In genomic region chr1:223811634-223812101, GRCh38 we compare ENCODE assay signal across 8 cellular contexts. TPM values are rescaled to one million over a fixed set of nuclear protein-coding genes. Genes with fewer than 3 reads are reported as not detected.
A peak's percentile ranks its signal among the peaks of the same experiment; 100 is the strongest.
DNase-seq lines count a peak whose midpoint lies in the region; ATAC-seq and TF ChIP-seq lines count a peak whose summit lies in the region.

No MANE protein-coding gene starts in this region.

- no peak for DNase-seq in CD14-positive monocyte (ENCODE audit: low spot score)
- DNase-seq in GM23338 (ENCODE audit: low spot score): peak; percentile 51
- peak; percentile 8 for DNase-seq in RPMI8226
- peak; percentile 37 to 69 for DNase-seq in fibroblast of lung (ENCODE audit: low read depth in 2 of 2)
- DNase-seq in progenitor cell of endocrine pancreas (ENCODE audit: low spot score, unreplicated experiment): no peak
- no peak for DNase-seq in AG08396 (ENCODE audit: low spot score)
- no peak for DNase-seq in hepatic stellate cell (ENCODE audit: low spot score)

- H3K27me3 ChIP-seq in GM23338 (ENCODE audit: insufficient read depth) (no peaks in the 10 kb centered on the region), fibroblast of lung (ENCODE audit: control insufficient read depth, insufficient read depth, low read length) (no peaks in the 10 kb centered on the region)

- no peaks in the 10 kb centered on the region for H3K4me1 Mint-ChIP-seq in CD14-positive monocyte
- no peaks in the 10 kb centered on the region; the same call in 2 of the 3 replicates for H3K4me1 Mint-ChIP-seq in GM23338
- H3K4me1 Mint-ChIP-seq in progenitor cell of endocrine pancreas (ENCODE audit: low read depth): peaks cover 20% of the 10 kb centered on the region

- H2AFZ ChIP-seq in GM23338: no peak overlapping the region
- H2AFZ ChIP-seq in fibroblast of lung (ENCODE audit: low read length): no peak overlapping the region

- intact Hi-C loops in CD14-positive monocyte (cut with micrococcal nuclease): loop anchor here in 1 of 2 donors (2.0 kb wide), 1 partner anchor 33 kb away; the partner anchor contains the start of gene TP53BP2

- H3K9me2 ChIP-seq in GM23338 (ENCODE audit: insufficient read depth): no peaks in the 10 kb centered on the region

- H3K9me3 ChIP-seq in fibroblast of lung (ENCODE audit: control insufficient read depth, insufficient read depth, low read depth, low read length): no peaks in the 10 kb centered on the region

- H4K20me1 ChIP-seq in GM23338 (replicated peaks; ENCODE audit: insufficient read depth) (peaks cover 12% of the 10 kb centered on the region), fibroblast of lung (ENCODE audit: control insufficient read depth, extremely low read depth, insufficient read depth, low read length) (no peaks in the 10 kb centered on the region)

- TF ChIP-seq CTCF in CD14-positive monocyte (IDR thresholded peaks at IDR 0.05) (peak; percentile 66), GM23338 (conservative IDR thresholded peaks at IDR 0.05; ENCODE audit: low read depth in 2 of 2) (peak; percentile 51 to 52), fibroblast of lung (conservative IDR thresholded peaks at IDR 0.05 in 1 of 2, IDR thresholded peaks at IDR 0.05 in 1 of 2; ENCODE audit: low read depth in 1 of 2, low read length in 2 of 2) (peak; percentile 21 to 52), progenitor cell of endocrine pancreas (IDR thresholded peaks at IDR 0.05; ENCODE audit: unreplicated experiment) (peak; percentile 45)

- H3K27ac Mint-ChIP-seq in CD14-positive monocyte (peak overlapping the region in 3 of 7 donors; percentile 2 to 46 (median 8)), GM23338 (no peak overlapping the region), progenitor cell of endocrine pancreas (no peak overlapping the region)

- H3K4me2 ChIP-seq in GM23338 (no peak overlapping the region), fibroblast of lung (ENCODE audit: extremely low read depth, insufficient read depth, low read length) (no peak overlapping the region)

- H3K79me2 ChIP-seq in GM23338 (replicated peaks; ENCODE audit: insufficient read depth): peaks cover 20% of the 10 kb centered on the region
- peaks cover 9% of the 10 kb centered on the region for H3K79me2 ChIP-seq in fibroblast of lung (ENCODE audit: control insufficient read depth, insufficient read depth, low read length)

- H3K27ac ChIP-seq in GM23338 (ENCODE audit: low read depth) (no peak overlapping the region), fibroblast of lung (ENCODE audit: insufficient read depth, low read length) (no peak overlapping the region)

- no peaks in the 10 kb centered on the region for H3K4me1 ChIP-seq in GM23338 (ENCODE audit: insufficient read depth)
- no peaks in the 10 kb centered on the region for H3K4me1 ChIP-seq in fibroblast of lung (ENCODE audit: control insufficient read depth, extremely low read depth, insufficient read depth, low read length)

- H3K4me3 ChIP-seq in GM23338: no peak overlapping the region
- H3K4me3 ChIP-seq in fibroblast of lung (replicated peaks in 1 of 4; ENCODE audit: control extremely low read depth in 1 of 4, insufficient read depth in 1 of 4, low read depth in 3 of 4, low read length in 4 of 4): no peak overlapping the region

- H3K9ac ChIP-seq in fibroblast of lung (ENCODE audit: insufficient read depth, low read length): no peak overlapping the region

- H3F3A ChIP-seq in GM23338 (replicated peaks; ENCODE audit: low read depth): no peaks in the 10 kb centered on the region

- no peak; the same call in 2 of the 3 replicates for ATAC-seq in GM23338
- ATAC-seq in HG03045 (IDR thresholded peaks at IDR 0.05; ENCODE audit: unreplicated experiment): no peak

- H3K36me3 Mint-ChIP-seq in CD14-positive monocyte: peaks cover 66 to 75% of the 10 kb centered on the region in 2 donors
- peaks cover 64% of the 10 kb centered on the region for H3K36me3 Mint-ChIP-seq in GM23338 (ENCODE audit: low read depth)
- H3K36me3 Mint-ChIP-seq in progenitor cell of endocrine pancreas (ENCODE audit: insufficient read depth): peaks cover 38% of the 10 kb centered on the region

- H3K36me3 ChIP-seq in GM23338 (ENCODE audit: insufficient read depth): peaks cover 13% of the 10 kb centered on the region
- H3K36me3 ChIP-seq in fibroblast of lung (ENCODE audit: control insufficient read depth, insufficient read depth, low read length): peaks cover 1% of the 10 kb centered on the region

- peaks cover 0 to 4% (median 0%) of the 10 kb centered on the region in 7 donors for H3K9me3 Mint-ChIP-seq in CD14-positive monocyte
- H3K9me3 Mint-ChIP-seq in GM23338: peaks cover 4% of the 10 kb centered on the region; the same call in 1 of the 3 replicates
- peaks cover 6% of the 10 kb centered on the region for H3K9me3 Mint-ChIP-seq in progenitor cell of endocrine pancreas (ENCODE audit: low read depth)

- peaks cover 0 to 3% (median 0%) of the 10 kb centered on the region in 3 donors for H3K27me3 Mint-ChIP-seq in CD14-positive monocyte (ENCODE audit: low read depth in 3 of 3)
- H3K27me3 Mint-ChIP-seq in GM23338 (ENCODE audit: insufficient read depth, low read depth, poor library complexity): no peaks in the 10 kb centered on the region
- H3K27me3 Mint-ChIP-seq in progenitor cell of endocrine pancreas: no peaks in the 10 kb centered on the region

- H3K4me3 Mint-ChIP-seq in CD14-positive monocyte (no peak overlapping the region), GM23338 (no peak overlapping the region), progenitor cell of endocrine pancreas (ENCODE audit: low read depth) (no peak overlapping the region)

TF ChIP-seq in GM23338, 12 proteins besides CTCF, POLR2A, EP300 and RAD21:
- TF ChIP-seq NANOG (IDR thresholded peaks at IDR 0.05; ENCODE audit: borderline replicate concordance): no peak
- TF ChIP-seq ZNF331 (CRISPR knock-in tag; IDR thresholded peaks at IDR 0.05; ENCODE audit: low read depth): no peak
- TF ChIP-seq EZH2 (IDR thresholded peaks at IDR 0.05; ENCODE audit: low read depth, unreplicated experiment): no peak
- no peak for TF ChIP-seq CREB1 (CRISPR knock-in tag; IDR thresholded peaks at IDR 0.05; ENCODE audit: low read depth)

RNA-seq across cellular contexts. Expression of gene TP53BP2, which starts 34.1 kb away (rescaled TPM):
- polyA plus RNA-seq in CD14-positive monocyte (1 to 10 TPM; 5.7 to 8.8 TPM), GM23338 (2016; fragmentation: Nextera tagmentation; extraction: Ambion mirVana) (7.8 and 10.1 TPM in 2 replicates), fibroblast of lung (23.9 and 28.4 TPM in 2 replicates)
- 32.9 and 33.9 TPM in 2 replicates for total RNA-seq in GM23338 (2014; rRNA removed; shearing (Covaris generic))
- total RNA-seq in fibroblast of lung (25.4 and 30.4 TPM in 2 replicates), progenitor cell of endocrine pancreas (57.9 and 59.2 TPM in 2 replicates)
- 16.4 and 17.8 TPM in 2 replicates for polyA plus RNA-seq in fibroblast of lung (2012)
- polyA minus RNA-seq in fibroblast of lung (ENCODE audit: low replicate concordance): 22.2 and 38.5 TPM in 2 replicates

Comparison
In these comparisons a context has a peak if more than half of its experiments do, and no peak if none do; other contexts are left out.
1. DNase-seq: peak in GM23338 (single experiment), RPMI8226 (single experiment) and fibroblast of lung (2 of 2); none in CD14-positive monocyte (single experiment), progenitor cell of endocrine pancreas (single experiment), AG08396 (single experiment) and hepatic stellate cell (single experiment).
2. Peak in every context shown above with its lines, with median percentiles within 50 percentile points of each other: CTCF ChIP-seq.